In the genomic region with DNA sequence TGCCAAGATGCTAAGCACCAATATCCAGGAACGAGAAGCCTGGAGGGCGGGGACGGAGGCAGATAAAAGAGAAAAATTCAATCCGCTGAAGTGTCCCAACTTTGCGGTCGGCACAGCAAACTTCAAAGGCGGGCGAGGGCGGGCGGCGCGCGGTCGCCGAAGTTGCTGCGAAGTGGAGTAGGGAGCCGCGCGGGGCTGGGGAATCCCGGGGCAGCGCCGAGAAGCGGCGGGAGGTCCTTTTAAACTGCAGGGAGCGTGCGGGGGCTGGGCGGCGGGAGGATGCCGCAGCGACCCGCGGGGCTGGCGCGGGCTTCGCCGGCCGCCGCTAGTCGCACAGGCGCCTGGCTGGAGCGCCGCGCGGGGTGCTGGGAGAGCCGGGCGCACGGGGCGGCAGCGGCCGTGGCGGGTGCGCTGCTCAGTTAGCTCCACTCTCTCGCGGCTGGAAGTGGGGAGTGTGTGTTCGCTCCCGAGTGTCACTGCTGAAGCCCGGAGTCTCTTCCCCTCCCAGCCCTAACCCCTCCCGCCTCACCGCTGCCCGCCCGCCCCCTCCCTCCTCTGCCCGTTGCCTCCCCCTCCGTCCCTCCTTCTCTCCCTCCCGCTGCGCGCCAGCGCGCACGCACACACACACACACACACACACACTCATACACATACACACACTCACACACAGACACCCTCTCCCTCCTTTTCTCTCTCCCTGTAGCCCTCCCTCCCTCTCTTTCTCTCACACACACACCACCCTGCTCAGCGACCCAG, we compare ENCODE assay signal across 8 cellular contexts. TPM values are rescaled to one million over a fixed set of nuclear protein-coding genes. Genes with fewer than 3 reads are reported as not detected.
A peak's percentile ranks its signal among the peaks of the same experiment; 100 is the strongest.
DNase-seq lines count a peak whose midpoint lies in the region; ATAC-seq and TF ChIP-seq lines count a peak whose summit lies in the region.

TSS of gene NDNF (minus strand) at position 456 of the 756 bp plus-strand sequence. CDS start 26,698 bp downstream, outside the sequence.

- intact Hi-C loops in PC-9 (cut with micrococcal nuclease; ENCODE audit: unreplicated experiment) (no loop called here), left ventricle myocardium inferior (cut with micrococcal nuclease) (no loop called here), posterior vena cava (cut with DNase I) (no loop called here)

- no peak within 1 kb of the TSS for H3K9ac ChIP-seq in Karpas-422 (ENCODE audit: low read length)

- H4K20me1 ChIP-seq in PC-9 (ENCODE audit: insufficient read depth) (no peaks in the 10 kb centered on the region), Karpas-422 (ENCODE audit: insufficient read depth, low read depth, low read length) (no peaks in the 10 kb centered on the region)

- H3K9me2 ChIP-seq in PC-9 (ENCODE audit: insufficient read depth) (no peaks in the 10 kb centered on the region; the same call in 1 of the 2 replicates), Karpas-422 (replicated peaks; ENCODE audit: insufficient read depth, low read length) (no peaks in the 10 kb centered on the region)

- H3K9me3 ChIP-seq in PC-9 (ENCODE audit: insufficient read depth, low read depth) (no peaks in the 10 kb centered on the region), left ventricle myocardium inferior (replicated peaks) (no peaks in the 10 kb centered on the region), Karpas-422 (ENCODE audit: low read length) (no peaks in the 10 kb centered on the region)

- no peaks in the 10 kb centered on the region for H3K79me2 ChIP-seq in PC-9 (ENCODE audit: low read depth)
- no peaks in the 10 kb centered on the region for H3K79me2 ChIP-seq in Karpas-422 (ENCODE audit: low read length)

- H2AFZ ChIP-seq in PC-9 (peak within 1 kb of the TSS; percentile 66), Karpas-422 (ENCODE audit: low read length) (no peak within 1 kb of the TSS)

- no peak for TF ChIP-seq CTCF in PC-9 (conservative IDR thresholded peaks at IDR 0.05)
- TF ChIP-seq CTCF in left ventricle myocardium inferior (IDR thresholded peaks at IDR 0.05; ENCODE audit: borderline replicate concordance) = no peak

- peak within 1 kb of the TSS; percentile 32 for H3K27ac Mint-ChIP-seq in activated naive CD4-positive, alpha-beta T cell treated with anti-CD3 and anti-CD28 coated beads, Interleukin-2, amount 50 U/mL, for 24 hours

- no peaks in the 10 kb centered on the region for H3F3A ChIP-seq in PC-9 (ENCODE audit: insufficient read depth, low read depth)

- H3K27ac ChIP-seq in PC-9 (no peak within 1 kb of the TSS), left ventricle myocardium inferior (replicated peaks) (peak within 1 kb of the TSS; percentile 82), Karpas-422 (ENCODE audit: low read length) (no peak within 1 kb of the TSS)

- peaks cover 12% of the 10 kb centered on the region; the same call in 1 of the 2 replicates for H3K27me3 ChIP-seq in PC-9 (ENCODE audit: insufficient read depth, low read depth)
- H3K27me3 ChIP-seq in left ventricle myocardium inferior (ENCODE audit: low read depth) = peaks cover 11% of the 10 kb centered on the region
- no peaks in the 10 kb centered on the region for H3K27me3 ChIP-seq in Karpas-422 (ENCODE audit: low read length)

- H3K4me3 Mint-ChIP-seq in activated naive CD4-positive, alpha-beta T cell treated with anti-CD3 and anti-CD28 coated beads, Interleukin-2, amount 50 U/mL, for 24 hours = peak within 1 kb of the TSS; percentile 86

- H3K36me3 ChIP-seq in PC-9 (ENCODE audit: low read depth) (no peaks in the 10 kb centered on the region), left ventricle myocardium inferior (no peaks in the 10 kb centered on the region), Karpas-422 (ENCODE audit: insufficient read depth, low read length) (no peaks in the 10 kb centered on the region)

- H3K4me1 Mint-ChIP-seq in activated naive CD4-positive, alpha-beta T cell treated with anti-CD3 and anti-CD28 coated beads, Interleukin-2, amount 50 U/mL, for 24 hours = peaks cover 27% of the 10 kb centered on the region

- H3K4me3 ChIP-seq in PC-9 = peak within 1 kb of the TSS; percentile 50; the same call in 1 of the 2 replicates
- peak within 1 kb of the TSS; percentile 80 for H3K4me3 ChIP-seq in left ventricle myocardium inferior
- H3K4me3 ChIP-seq in Karpas-422 (ENCODE audit: low read length) = no peak within 1 kb of the TSS

- H3K27me3 Mint-ChIP-seq in activated naive CD4-positive, alpha-beta T cell treated with anti-CD3 and anti-CD28 coated beads, Interleukin-2, amount 50 U/mL, for 24 hours = peaks cover 41% of the 10 kb centered on the region

- no peaks in the 10 kb centered on the region for H3K9me3 Mint-ChIP-seq in activated naive CD4-positive, alpha-beta T cell treated with anti-CD3 and anti-CD28 coated beads, Interleukin-2, amount 50 U/mL, for 24 hours

- no peaks in the 10 kb centered on the region for H3K36me3 Mint-ChIP-seq in activated naive CD4-positive, alpha-beta T cell treated with anti-CD3 and anti-CD28 coated beads, Interleukin-2, amount 50 U/mL, for 24 hours

- POLR2A ChIA-PET in PC-9 (lab: Charles Lee; ENCODE audit: unreplicated experiment) = no interaction called here

- no peak for ATAC-seq in GM18861 (IDR thresholded peaks at IDR 0.05; ENCODE audit: unreplicated experiment)

- DNase-seq in NCI-H82 (lab: John Stamatoyannopoulos, UW) = peak; percentile 35
- DNase-seq in NCI-H82 treated with DMSO at 0.1 percent for 48 hours (lab: John Stamatoyannopoulos, UW; ENCODE audit: unreplicated experiment) = no peak
- peak in 1 of 2 experiments; percentile 11 for DNase-seq in PC-9
- peak; percentile 46 for DNase-seq in left ventricle myocardium inferior
- DNase-seq in posterior vena cava (ENCODE audit: low spot score) = peak; percentile 82
- no peak for DNase-seq in Karpas-422

- H3K4me2 ChIP-seq in PC-9 = peak within 1 kb of the TSS; percentile 61
- no peak within 1 kb of the TSS for H3K4me2 ChIP-seq in Karpas-422 (ENCODE audit: low read depth, low read length, poor library complexity, severe bottlenecking)

- no peaks in the 10 kb centered on the region for H3K4me1 ChIP-seq in PC-9 (replicated peaks; ENCODE audit: insufficient read depth)
- peaks cover 24% of the 10 kb centered on the region for H3K4me1 ChIP-seq in left ventricle myocardium inferior
- no peaks in the 10 kb centered on the region for H3K4me1 ChIP-seq in Karpas-422 (ENCODE audit: low read length)

- CTCF ChIA-PET in PC-9 (lab: Charles Lee) = interaction anchor here (0.7 kb wide), 1 partner anchor 235 kb away, joined by 3 read pairs; no protein-coding TSS in a partner anchor

- no TSS peak for BruUV-seq in PC-9 (replicated peaks; lab: Mats Ljungman, UMichigan)

RNA-seq across cellular contexts. Expression of gene NDNF, which starts in this region (rescaled TPM):
- total RNA-seq in PC-9 (2021) (not detected in 2 replicates), left ventricle myocardium inferior (6.8 TPM), posterior vena cava (1 to 10 TPM; 2.0 to 4.6 TPM)
- not detected in 2 replicates for total RNA-seq in Karpas-422 (2014; rRNA removed; shearing (Covaris generic); ENCODE audit: low replicate concordance)

Comparison
In these comparisons a context has a peak if more than half of its experiments do, and no peak if none do; other contexts are left out.
1. DNase-seq: peak in NCI-H82 (single experiment), left ventricle myocardium inferior (single experiment) and posterior vena cava (single experiment); none in NCI-H82 treated with DMSO at 0.1 percent for 48 hours (single experiment) and Karpas-422 (single experiment).